Comparison of ENCODE assay signal across 2 cellular contexts in the genomic region with DNA sequence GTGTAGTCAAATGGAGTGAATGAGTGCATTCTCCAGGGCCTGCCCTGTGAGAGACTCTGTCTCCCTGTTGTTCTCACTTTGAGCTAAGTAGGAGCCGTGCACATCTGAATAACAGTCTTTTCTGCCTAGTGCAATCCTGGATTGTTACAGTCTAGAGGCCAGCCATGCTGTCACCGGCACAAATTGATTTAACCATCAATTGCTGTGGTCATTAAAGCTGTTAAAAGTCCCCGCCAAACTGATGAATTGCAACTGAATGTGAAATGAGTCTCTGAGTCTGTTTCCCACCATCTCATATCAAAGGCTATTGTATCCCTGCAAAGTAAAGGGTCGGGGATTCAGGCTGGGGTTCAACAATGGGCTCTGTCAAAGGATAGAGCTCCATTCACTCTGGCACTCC.
TF ChIP-seq lines count a peak whose summit lies in the region.

No MANE protein-coding gene starts in this region.

TF ChIP-seq in H1, 55 proteins besides CTCF, POLR2A, EP300 and RAD21 (continued from another document):
- no peak for TF ChIP-seq EZH2 (IDR thresholded peaks at IDR 0.05; ENCODE audit: low read depth, low read length, severe bottlenecking)
- no peak for TF ChIP-seq BCL11A (IDR thresholded peaks at IDR 0.05; ENCODE audit: low read depth in 2 of 2, low read length in 2 of 2)
- no peak for TF ChIP-seq RFX5 (IDR thresholded peaks at IDR 0.05; ENCODE audit: borderline replicate concordance, low read depth, low read length)
- TF ChIP-seq TCF12 (IDR thresholded peaks at IDR 0.05; ENCODE audit: low read depth, low read length): no peak
- TF ChIP-seq CEBPB (IDR thresholded peaks at IDR 0.05; ENCODE audit: low read depth, low read length): no peak
- TF ChIP-seq SUZ12 (IDR thresholded peaks at IDR 0.05; ENCODE audit: low read length): no peak
- TF ChIP-seq, protein P1, sequence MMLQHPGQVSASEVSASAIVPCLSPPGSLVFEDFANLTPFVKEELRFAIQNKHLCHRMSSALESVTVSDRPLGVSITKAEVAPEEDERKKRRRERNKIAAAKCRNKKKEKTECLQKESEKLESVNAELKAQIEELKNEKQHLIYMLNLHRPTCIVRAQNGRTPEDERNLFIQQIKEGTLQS (IDR thresholded peaks at IDR 0.05; ENCODE audit: insufficient read depth, low read depth, low read length): no peak
- TF ChIP-seq HDAC6 (IDR thresholded peaks at IDR 0.05; ENCODE audit: low read depth, low read length): no peak

TF ChIP-seq in neural cell, 6 proteins besides CTCF, POLR2A, EP300 and RAD21 (continued from another document):
- TF ChIP-seq, protein P2, sequence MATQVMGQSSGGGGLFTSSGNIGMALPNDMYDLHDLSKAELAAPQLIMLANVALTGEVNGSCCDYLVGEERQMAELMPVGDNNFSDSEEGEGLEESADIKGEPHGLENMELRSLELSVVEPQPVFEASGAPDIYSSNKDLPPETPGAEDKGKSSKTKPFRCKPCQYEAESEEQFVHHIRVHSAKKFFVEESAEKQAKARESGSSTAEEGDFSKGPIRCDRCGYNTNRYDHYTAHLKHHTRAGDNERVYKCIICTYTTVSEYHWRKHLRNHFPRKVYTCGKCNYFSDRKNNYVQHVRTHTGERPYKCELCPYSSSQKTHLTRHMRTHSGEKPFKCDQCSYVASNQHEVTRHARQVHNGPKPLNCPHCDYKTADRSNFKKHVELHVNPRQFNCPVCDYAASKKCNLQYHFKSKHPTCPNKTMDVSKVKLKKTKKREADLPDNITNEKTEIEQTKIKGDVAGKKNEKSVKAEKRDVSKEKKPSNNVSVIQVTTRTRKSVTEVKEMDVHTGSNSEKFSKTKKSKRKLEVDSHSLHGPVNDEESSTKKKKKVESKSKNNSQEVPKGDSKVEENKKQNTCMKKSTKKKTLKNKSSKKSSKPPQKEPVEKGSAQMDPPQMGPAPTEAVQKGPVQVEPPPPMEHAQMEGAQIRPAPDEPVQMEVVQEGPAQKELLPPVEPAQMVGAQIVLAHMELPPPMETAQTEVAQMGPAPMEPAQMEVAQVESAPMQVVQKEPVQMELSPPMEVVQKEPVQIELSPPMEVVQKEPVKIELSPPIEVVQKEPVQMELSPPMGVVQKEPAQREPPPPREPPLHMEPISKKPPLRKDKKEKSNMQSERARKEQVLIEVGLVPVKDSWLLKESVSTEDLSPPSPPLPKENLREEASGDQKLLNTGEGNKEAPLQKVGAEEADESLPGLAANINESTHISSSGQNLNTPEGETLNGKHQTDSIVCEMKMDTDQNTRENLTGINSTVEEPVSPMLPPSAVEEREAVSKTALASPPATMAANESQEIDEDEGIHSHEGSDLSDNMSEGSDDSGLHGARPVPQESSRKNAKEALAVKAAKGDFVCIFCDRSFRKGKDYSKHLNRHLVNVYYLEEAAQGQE (IDR thresholded peaks at IDR 0.05; ENCODE audit: borderline replicate concordance): no peak
